ENCODE assay signal across 27 cellular contexts in genomic region chr4:89928867-89929266, GRCh38. TPM values are rescaled to one million over a fixed set of nuclear protein-coding genes. Genes with fewer than 3 reads are reported as not detected.
DNase-seq lines count a peak whose midpoint lies in the region; ATAC-seq and TF ChIP-seq lines count a peak whose summit lies in the region.
"Had no signal": no experiment of that assay in that cellular context is flagged by ENCODE, and none has a peak within 500 bp of the region (broad histone marks: within the 10 kb centered on the region; RNA-seq: fewer than 3 reads in every experiment).

No MANE protein-coding gene starts in this region.

- no peaks in the 10 kb centered on the region for H3K36me3 Mint-ChIP-seq in activated CD4-positive, alpha-beta T cell treated with anti-CD3 and anti-CD28 coated beads for 36 hours (ENCODE audit: low read depth)
- peaks cover 5% of the 10 kb centered on the region for H3K36me3 Mint-ChIP-seq in activated naive CD8-positive, alpha-beta T cell treated with anti-CD3 and anti-CD28 coated beads, Interleukin-2, amount 10 ng/mL, durations not matched to agents 7 days and 5 days

- no peak overlapping the region for H3K27ac Mint-ChIP-seq in activated CD4-positive, alpha-beta T cell treated with anti-CD3 and anti-CD28 coated beads for 36 hours
- peak overlapping the region; percentile 1 for H3K27ac Mint-ChIP-seq in activated naive CD8-positive, alpha-beta T cell treated with anti-CD3 and anti-CD28 coated beads, Interleukin-2, amount 10 ng/mL, durations not matched to agents 7 days and 5 days
- H3K27ac Mint-ChIP-seq: H9, HFFc6 had no signal

- H3K9me3 ChIP-seq in Loucy (ENCODE audit: insufficient read depth, low read depth, low read length) = no peaks in the 10 kb centered on the region

- peaks cover 4% of the 10 kb centered on the region for H3K9me3 Mint-ChIP-seq in activated CD4-positive, alpha-beta T cell treated with anti-CD3 and anti-CD28 coated beads for 36 hours (ENCODE audit: low read depth)
- H3K9me3 Mint-ChIP-seq in activated naive CD8-positive, alpha-beta T cell treated with anti-CD3 and anti-CD28 coated beads, Interleukin-2, amount 10 ng/mL, durations not matched to agents 7 days and 5 days = peaks cover 6% of the 10 kb centered on the region

- no peak overlapping the region for H3K9ac ChIP-seq in Loucy (ENCODE audit: low read depth, low read length, poor library complexity, severe bottlenecking)
- H3K9ac ChIP-seq: BLaER1 treated with 17β-estradiol and CSF1 and Interleukin-3, amounts not matched to agents 10 nM and 100 nM; GM23248 had no signal

- H3K36me3 ChIP-seq in Loucy (ENCODE audit: insufficient read depth, low read length) = no peaks in the 10 kb centered on the region; the same call in 1 of the 2 replicates
- H3K36me3 ChIP-seq: BLaER1 treated with 17β-estradiol and CSF1 and Interleukin-3, amounts not matched to agents 10 nM and 100 nM had no signal

- POLR2A ChIA-PET in activated CD4-positive, alpha-beta T cell treated with anti-CD3 and anti-CD28 coated beads for 36 hours (lab: Charles Lee) = interaction anchor here (0.7 kb wide), 1 partner anchor 112 kb away, joined by 3 read pairs; no protein-coding TSS in a partner anchor
- POLR2A ChIA-PET in activated naive CD8-positive, alpha-beta T cell treated with anti-CD3 and anti-CD28 coated beads, Interleukin-2, amount 10 ng/mL, durations not matched to agents 7 days and 5 days (lab: Charles Lee) = no interaction called here

- peaks cover 16% of the 10 kb centered on the region for H3K4me1 Mint-ChIP-seq in activated CD4-positive, alpha-beta T cell treated with anti-CD3 and anti-CD28 coated beads for 36 hours
- peaks cover 13% of the 10 kb centered on the region for H3K4me1 Mint-ChIP-seq in activated naive CD8-positive, alpha-beta T cell treated with anti-CD3 and anti-CD28 coated beads, Interleukin-2, amount 10 ng/mL, durations not matched to agents 7 days and 5 days

- peaks cover 18% of the 10 kb centered on the region for H3K4me1 ChIP-seq in Loucy (ENCODE audit: insufficient read depth, low read length, poor library complexity, severe bottlenecking)

- no peaks in the 10 kb centered on the region for H3K9me2 ChIP-seq in Loucy (replicated peaks; ENCODE audit: low read depth, low read length)

- no peak overlapping the region for H3K4me2 ChIP-seq in Loucy (ENCODE audit: low read depth, low read length, poor library complexity, severe bottlenecking)
- H3K4me2 ChIP-seq: PC-9 had no signal

- intact Hi-C loops in activated CD4-positive, alpha-beta T cell treated with anti-CD3 and anti-CD28 coated beads for 36 hours (cut with DNase I, micrococcal nuclease) = no loop called here

- no peaks in the 10 kb centered on the region for H3K27me3 Mint-ChIP-seq in activated CD4-positive, alpha-beta T cell treated with anti-CD3 and anti-CD28 coated beads for 36 hours
- H3K27me3 Mint-ChIP-seq in activated naive CD8-positive, alpha-beta T cell treated with anti-CD3 and anti-CD28 coated beads, Interleukin-2, amount 10 ng/mL, durations not matched to agents 7 days and 5 days = peaks cover 2% of the 10 kb centered on the region

- CTCF ChIA-PET in activated CD4-positive, alpha-beta T cell treated with anti-CD3 and anti-CD28 coated beads for 36 hours (lab: Charles Lee) = interaction anchor here (1.0 kb wide), 1 partner anchor 64 kb away, joined by 3 read pairs; no protein-coding TSS in a partner anchor

- H4K20me1 ChIP-seq in Loucy (ENCODE audit: insufficient read depth, low read length, poor library complexity, severe bottlenecking) = no peaks in the 10 kb centered on the region
- H4K20me1 ChIP-seq: BLaER1 treated with 17β-estradiol and CSF1 and Interleukin-3, amounts not matched to agents 10 nM and 100 nM had no signal

- no peaks in the 10 kb centered on the region for H3K27me3 ChIP-seq in Loucy (ENCODE audit: insufficient read depth, low read length, poor library complexity, severe bottlenecking)
- H3K27me3 ChIP-seq: BLaER1 treated with 17β-estradiol and CSF1 and Interleukin-3, amounts not matched to agents 10 nM and 100 nM had no signal

- no peak overlapping the region for H3K4me3 Mint-ChIP-seq in activated CD4-positive, alpha-beta T cell treated with anti-CD3 and anti-CD28 coated beads for 36 hours
- H3K4me3 Mint-ChIP-seq in activated naive CD8-positive, alpha-beta T cell treated with anti-CD3 and anti-CD28 coated beads, Interleukin-2, amount 10 ng/mL, durations not matched to agents 7 days and 5 days = no peak overlapping the region
- H3K4me3 Mint-ChIP-seq: H9, HFFc6 had no signal

- ATAC-seq in activated CD4-positive, alpha-beta T cell treated with anti-CD3 and anti-CD28 coated beads for 36 hours = peak; percentile 23
- ATAC-seq in GM18868 (IDR thresholded peaks at IDR 0.05; ENCODE audit: unreplicated experiment) = peak; percentile 24
- ATAC-seq in activated naive CD8-positive, alpha-beta T cell treated with anti-CD3 and anti-CD28 coated beads, Interleukin-2, amount 10 ng/mL, durations not matched to agents 7 days and 5 days (ENCODE audit: low read depth) = no peak
- no peak for ATAC-seq in GM18873 (IDR thresholded peaks at IDR 0.05; ENCODE audit: low FRiP score, unreplicated experiment)
- ATAC-seq: HepG2, K562 had no signal

- H2AFZ ChIP-seq in Loucy (ENCODE audit: low read length) = no peak overlapping the region
- H2AFZ ChIP-seq: GM23248, PC-9 had no signal

- no peak for TF ChIP-seq CTCF in Loucy (conservative IDR thresholded peaks at IDR 0.05; ENCODE audit: low read length)

- no peaks in the 10 kb centered on the region for H3K79me2 ChIP-seq in Loucy (ENCODE audit: insufficient read depth, low read length)

- H3F3A ChIP-seq in Loucy (ENCODE audit: low read depth) = no peaks in the 10 kb centered on the region

- DNase-seq in activated CD4-positive, alpha-beta T cell treated with anti-CD3 and anti-CD28 coated beads for 36 hours = no peak
- no peak for DNase-seq in activated CD4-positive, alpha-beta T cell treated with anti-CD3 and anti-CD28 coated beads, Interleukin-2, amount 50 U/mL, for 48 hours
- DNase-seq in activated naive CD8-positive, alpha-beta T cell treated with anti-CD3 and anti-CD28 coated beads, Interleukin-2, amount 10 ng/mL, durations not matched to agents 7 days and 5 days = no peak
- DNase-seq in SW 1271 (lab: John Stamatoyannopoulos, UW) = no peak
- no peak for DNase-seq in activated effector memory CD4-positive, alpha-beta T cell treated with Interleukin-2 at 50 U/mL for 16 hours
- DNase-seq: 8988T, EL, GF-D8, GM23248, H9, HFFc6, NCI-H1092 treated with DMSO at 0.1 percent for 48 hours, NCI-H1436 treated with DMSO at 0.1 percent for 48 hours, NCI-H1930, NCI-H2227 treated with DMSO at 0.1 percent for 48 hours, NCI-H510A, NCI-H748 treated with DMSO at 0.1 percent for 48 hours, PC-9, RPMI8226, SHP77 had no signal

- H3K4me3 ChIP-seq in Loucy (ENCODE audit: low read length, poor library complexity, severe bottlenecking) = peak overlapping the region; percentile 38
- H3K4me3 ChIP-seq: BLaER1 treated with 17β-estradiol and CSF1 and Interleukin-3, amounts not matched to agents 10 nM and 100 nM; GM23248; K562; PC-9 had no signal

RNA-seq across cellular contexts. Expression of gene MMRN1, which starts 34.2 kb away (rescaled TPM):
- under 1 TPM; 0.04 to 0.11 TPM for total RNA-seq in activated CD4-positive, alpha-beta T cell treated with anti-CD3 and anti-CD28 coated beads for 36 hours
- under 1 TPM; 0.28 to 0.43 TPM for total RNA-seq in activated naive CD8-positive, alpha-beta T cell treated with anti-CD3 and anti-CD28 coated beads, Interleukin-2, amount 10 ng/mL, durations not matched to agents 7 days and 5 days
- total RNA-seq: GM23248, H9, HepG2, HFFc6, LHCN-M2, PC-9 had no signal

Comparison
In these comparisons a context has a peak if more than half of its experiments do, and no peak if none do; other contexts are left out.
1. ATAC-seq: peak in activated CD4-positive, alpha-beta T cell treated with anti-CD3 and anti-CD28 coated beads for 36 hours (single experiment) and GM18868 (single experiment); none in activated naive CD8-positive, alpha-beta T cell treated with anti-CD3 and anti-CD28 coated beads, Interleukin-2, amount 10 ng/mL, durations not matched to agents 7 days and 5 days (single experiment) and GM18873 (single experiment).